1 cellular context compared by ENCODE assay signal in genomic region chr7:149860821-149861727, GRCh38.
TF ChIP-seq lines count a peak whose summit lies in the region.

No MANE protein-coding gene starts in this region.

TF ChIP-seq in K562, 482 proteins besides CTCF, POLR2A, EP300 and RAD21 (continued from another document):
- TF ChIP-seq, protein P1, sequence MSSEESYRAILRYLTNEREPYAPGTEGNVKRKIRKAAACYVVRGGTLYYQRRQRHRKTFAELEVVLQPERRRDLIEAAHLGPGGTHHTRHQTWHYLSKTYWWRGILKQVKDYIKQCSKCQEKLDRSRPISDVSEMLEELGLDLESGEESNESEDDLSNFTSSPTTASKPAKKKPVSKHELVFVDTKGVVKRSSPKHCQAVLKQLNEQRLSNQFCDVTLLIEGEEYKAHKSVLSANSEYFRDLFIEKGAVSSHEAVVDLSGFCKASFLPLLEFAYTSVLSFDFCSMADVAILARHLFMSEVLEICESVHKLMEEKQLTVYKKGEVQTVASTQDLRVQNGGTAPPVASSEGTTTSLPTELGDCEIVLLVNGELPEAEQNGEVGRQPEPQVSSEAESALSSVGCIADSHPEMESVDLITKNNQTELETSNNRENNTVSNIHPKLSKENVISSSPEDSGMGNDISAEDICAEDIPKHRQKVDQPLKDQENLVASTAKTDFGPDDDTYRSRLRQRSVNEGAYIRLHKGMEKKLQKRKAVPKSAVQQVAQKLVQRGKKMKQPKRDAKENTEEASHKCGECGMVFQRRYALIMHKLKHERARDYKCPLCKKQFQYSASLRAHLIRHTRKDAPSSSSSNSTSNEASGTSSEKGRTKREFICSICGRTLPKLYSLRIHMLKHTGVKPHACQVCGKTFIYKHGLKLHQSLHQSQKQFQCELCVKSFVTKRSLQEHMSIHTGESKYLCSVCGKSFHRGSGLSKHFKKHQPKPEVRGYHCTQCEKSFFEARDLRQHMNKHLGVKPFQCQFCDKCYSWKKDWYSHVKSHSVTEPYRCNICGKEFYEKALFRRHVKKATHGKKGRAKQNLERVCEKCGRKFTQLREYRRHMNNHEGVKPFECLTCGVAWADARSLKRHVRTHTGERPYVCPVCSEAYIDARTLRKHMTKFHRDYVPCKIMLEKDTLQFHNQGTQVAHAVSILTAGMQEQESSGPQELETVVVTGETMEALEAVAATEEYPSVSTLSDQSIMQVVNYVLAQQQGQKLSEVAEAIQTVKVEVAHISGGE (CRISPR knock-in tag; IDR thresholded peaks at IDR 0.05), result no peak
- 0 out of 2 replicates have a peak, but pooled peaks have one; percentile 38 for TF ChIP-seq FOXP4 (CRISPR knock-in tag; IDR thresholded peaks at IDR 0.05; ENCODE audit: borderline replicate concordance)
- TF ChIP-seq MAZ (CRISPR knock-in tag; conservative IDR thresholded peaks at IDR 0.05 in 1 of 2, IDR thresholded peaks at IDR 0.05 in 1 of 2), result peak in 1 of 2 experiments; percentile 68; a peak in 2 of 4 replicates
- peak; percentile 70 for TF ChIP-seq KLF16 (IDR thresholded peaks at IDR 0.05)
- TF ChIP-seq XRCC5 (IDR thresholded peaks at IDR 0.05; ENCODE audit: low read depth, low read length), result 0 out of 2 replicates have a peak, but pooled peaks have one; percentile 33
- TF ChIP-seq, protein P2, sequence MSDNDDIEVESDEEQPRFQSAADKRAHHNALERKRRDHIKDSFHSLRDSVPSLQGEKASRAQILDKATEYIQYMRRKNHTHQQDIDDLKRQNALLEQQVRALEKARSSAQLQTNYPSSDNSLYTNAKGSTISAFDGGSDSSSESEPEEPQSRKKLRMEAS (CRISPR knock-in tag; IDR thresholded peaks at IDR 0.05), result peak; percentile 53
- no peak for TF ChIP-seq NFE2 (IDR thresholded peaks at IDR 0.05; ENCODE audit: low read depth)
- no peak for TF ChIP-seq NR3C1 (CRISPR knock-in tag; IDR thresholded peaks at IDR 0.05)
- 0 out of 2 replicates have a peak, but pooled peaks have one; percentile 22 for TF ChIP-seq SMAD4 (CRISPR knock-in tag; conservative IDR thresholded peaks at IDR 0.05)
- TF ChIP-seq JUND (IDR thresholded peaks at IDR 0.05; ENCODE audit: borderline replicate concordance, low read depth, low read length), result peak; percentile 40
- no peak; the same call in 2 of the 3 replicates for TF ChIP-seq JUND (tag; IDR thresholded peaks at IDR 0.05; ENCODE audit: borderline replicate concordance, low read depth, low read length)
- TF ChIP-seq, protein P3, sequence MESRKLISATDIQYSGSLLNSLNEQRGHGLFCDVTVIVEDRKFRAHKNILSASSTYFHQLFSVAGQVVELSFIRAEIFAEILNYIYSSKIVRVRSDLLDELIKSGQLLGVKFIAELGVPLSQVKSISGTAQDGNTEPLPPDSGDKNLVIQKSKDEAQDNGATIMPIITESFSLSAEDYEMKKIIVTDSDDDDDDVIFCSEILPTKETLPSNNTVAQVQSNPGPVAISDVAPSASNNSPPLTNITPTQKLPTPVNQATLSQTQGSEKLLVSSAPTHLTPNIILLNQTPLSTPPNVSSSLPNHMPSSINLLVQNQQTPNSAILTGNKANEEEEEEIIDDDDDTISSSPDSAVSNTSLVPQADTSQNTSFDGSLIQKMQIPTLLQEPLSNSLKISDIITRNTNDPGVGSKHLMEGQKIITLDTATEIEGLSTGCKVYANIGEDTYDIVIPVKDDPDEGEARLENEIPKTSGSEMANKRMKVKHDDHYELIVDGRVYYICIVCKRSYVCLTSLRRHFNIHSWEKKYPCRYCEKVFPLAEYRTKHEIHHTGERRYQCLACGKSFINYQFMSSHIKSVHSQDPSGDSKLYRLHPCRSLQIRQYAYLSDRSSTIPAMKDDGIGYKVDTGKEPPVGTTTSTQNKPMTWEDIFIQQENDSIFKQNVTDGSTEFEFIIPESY (CRISPR knock-in tag; IDR thresholded peaks at IDR 0.05), result peak; percentile 99
- peak; percentile 78; the same call in 1 of the 2 replicates for TF ChIP-seq ERF (CRISPR knock-in tag; IDR thresholded peaks at IDR 0.05)
- TF ChIP-seq DEAF1 (CRISPR knock-in tag; IDR thresholded peaks at IDR 0.05), result 0 out of 2 replicates have a peak, but pooled peaks have one; percentile 41
- TF ChIP-seq ETS1 (conservative IDR thresholded peaks at IDR 0.05; ENCODE audit: control insufficient read depth, low read depth, low read length), result peak; percentile 36; the same call in 1 of the 2 replicates
- TF ChIP-seq, protein P4, sequence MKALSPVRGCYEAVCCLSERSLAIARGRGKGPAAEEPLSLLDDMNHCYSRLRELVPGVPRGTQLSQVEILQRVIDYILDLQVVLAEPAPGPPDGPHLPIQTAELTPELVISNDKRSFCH (CRISPR knock-in tag; IDR thresholded peaks at IDR 0.05), result no peak
- TF ChIP-seq, protein P4 (tag; IDR thresholded peaks at IDR 0.05), result 0 out of 2 replicates have a peak, but pooled peaks have one; percentile 39
- no peak for TF ChIP-seq MCM7 (IDR thresholded peaks at IDR 0.05)
- TF ChIP-seq FOXK1 (CRISPR knock-in tag; IDR thresholded peaks at IDR 0.05; ENCODE audit: borderline replicate concordance), result peak; percentile 70; the same call in 1 of the 2 replicates
- 0 out of 2 replicates have a peak, but pooled peaks have one; percentile 5 for TF ChIP-seq CBFA2T3 (IDR thresholded peaks at IDR 0.05)
- peak in 1 of 2 experiments; percentile 36; a peak in 1 of 4 replicates for TF ChIP-seq RCOR1 (IDR thresholded peaks at IDR 0.05; ENCODE audit: borderline replicate concordance in 1 of 2, low read depth in 2 of 2, low read length in 2 of 2)
- TF ChIP-seq, protein P5, sequence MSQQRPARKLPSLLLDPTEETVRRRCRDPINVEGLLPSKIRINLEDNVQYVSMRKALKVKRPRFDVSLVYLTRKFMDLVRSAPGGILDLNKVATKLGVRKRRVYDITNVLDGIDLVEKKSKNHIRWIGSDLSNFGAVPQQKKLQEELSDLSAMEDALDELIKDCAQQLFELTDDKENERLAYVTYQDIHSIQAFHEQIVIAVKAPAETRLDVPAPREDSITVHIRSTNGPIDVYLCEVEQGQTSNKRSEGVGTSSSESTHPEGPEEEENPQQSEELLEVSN (IDR thresholded peaks at IDR 0.05; ENCODE audit: borderline replicate concordance in 1 of 2, extremely low read depth in 1 of 2, insufficient read depth in 1 of 2, insufficient read length in 1 of 2, low read depth in 1 of 2, low read length in 1 of 2, poor library complexity in 1 of 2, severe bottlenecking in 1 of 2), result peak in 1 of 2 experiments; percentile 33
- peak in 1 of 2 experiments; percentile 71; a peak in 1 of 4 replicates for TF ChIP-seq SRF (CRISPR knock-in tag; IDR thresholded peaks at IDR 0.05)
- TF ChIP-seq HNRNPL (IDR thresholded peaks at IDR 0.05; ENCODE audit: low read depth, low read length), result peak; percentile 42; the same call in 1 of the 2 replicates
- 0 out of 2 replicates have a peak, but pooled peaks have one; percentile 33 for TF ChIP-seq L3MBTL2 (IDR thresholded peaks at IDR 0.05)
- peak in 1 of 3 experiments; percentile 14 for TF ChIP-seq YY1 (IDR thresholded peaks at IDR 0.05; ENCODE audit: borderline replicate concordance in 1 of 3, control insufficient read depth in 1 of 3, extremely low read depth in 1 of 3, insufficient read depth in 3 of 3, insufficient read length in 1 of 3, insufficient replicate concordance in 2 of 3, low read depth in 1 of 3, low read length in 2 of 3)
- TF ChIP-seq ZNF175 (CRISPR knock-in tag; IDR thresholded peaks at IDR 0.05; ENCODE audit: low read depth), result no peak
- no peak for TF ChIP-seq ELF2 (CRISPR knock-in tag; IDR thresholded peaks at IDR 0.05)
- no peak for TF ChIP-seq LARP7 (IDR thresholded peaks at IDR 0.05)
- TF ChIP-seq HNRNPLL (IDR thresholded peaks at IDR 0.05; ENCODE audit: low read depth, low read length, poor library complexity, severe bottlenecking), result no peak
- peak; percentile 50 for TF ChIP-seq MYC (IDR thresholded peaks at IDR 0.05; ENCODE audit: low read depth, low read length)
- no peak for TF ChIP-seq MYC (CRISPR knock-in tag; IDR thresholded peaks at IDR 0.05; ENCODE audit: borderline replicate concordance, low read depth)
- peak in 1 of 2 experiments; percentile 33; a peak in 2 of 4 replicates for TF ChIP-seq NRF1 (conservative IDR thresholded peaks at IDR 0.05 in 1 of 2, IDR thresholded peaks at IDR 0.05 in 1 of 2)
